In the genomic region with DNA sequence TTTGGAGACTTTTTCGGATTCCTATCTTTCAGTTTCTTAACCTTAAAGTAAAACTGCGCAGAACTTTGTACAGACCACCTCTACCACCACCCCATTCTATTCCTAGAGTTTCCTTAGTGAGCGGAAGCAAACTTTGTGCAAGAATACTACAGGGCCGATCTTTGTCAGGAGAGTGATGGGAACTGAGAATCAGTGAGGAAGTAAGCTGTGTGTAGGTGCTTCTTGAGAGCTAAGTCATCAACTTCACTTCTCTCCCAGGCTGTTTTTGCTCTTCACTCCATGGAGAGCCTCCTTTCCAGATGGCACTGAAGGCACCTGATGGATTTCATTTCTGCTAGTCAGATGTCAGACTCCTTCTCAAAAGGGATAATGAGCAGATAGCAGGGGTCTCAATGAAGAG, we compare ENCODE assay signal across 17 cellular contexts.
A peak's percentile ranks its signal among the peaks of the same experiment; 100 is the strongest.
DNase-seq lines count a peak whose midpoint lies in the region; ATAC-seq and TF ChIP-seq lines count a peak whose summit lies in the region.
"Had no signal": no experiment of that assay in that cellular context is flagged by ENCODE, and none has a peak within 500 bp of the region (broad histone marks: within the 10 kb centered on the region; RNA-seq: fewer than 3 reads in every experiment).

No MANE protein-coding gene starts in this region.

- no peak overlapping the region for H3K9ac ChIP-seq in Loucy (ENCODE audit: low read depth, low read length, poor library complexity, severe bottlenecking)
- H3K9ac ChIP-seq: GM23248 had no signal

- H3K27me3 ChIP-seq in Loucy (ENCODE audit: insufficient read depth, low read length, poor library complexity, severe bottlenecking) (no peaks in the 10 kb centered on the region), right atrium auricular region (no peaks in the 10 kb centered on the region)

- H3K9me2 ChIP-seq in Loucy (replicated peaks; ENCODE audit: low read depth, low read length), result no peaks in the 10 kb centered on the region

- no peaks in the 10 kb centered on the region for H3K79me2 ChIP-seq in Loucy (ENCODE audit: insufficient read depth, low read length)

- H3K27ac Mint-ChIP-seq in WTC11, result peak overlapping the region; percentile 54
- H3K27ac Mint-ChIP-seq in nephron, result peak overlapping the region in 2 of 3 experiments; percentile 27 to 28
- no peak overlapping the region for H3K27ac Mint-ChIP-seq in activated CD4-positive, alpha-beta T cell treated with anti-CD3 and anti-CD28 coated beads for 36 hours

- H2AFZ ChIP-seq in Loucy (ENCODE audit: low read length), result peak overlapping the region; percentile 57; the same call in 1 of the 2 replicates
- H2AFZ ChIP-seq: GM23248, PC-9 had no signal

- H3K27ac ChIP-seq in right atrium auricular region, result no peak overlapping the region
- H3K27ac ChIP-seq: GM23248, PC-9 had no signal

- H3K36me3 Mint-ChIP-seq in WTC11 (no peaks in the 10 kb centered on the region), nephron (ENCODE audit: low read depth) (no peaks in the 10 kb centered on the region)
- no peaks in the 10 kb centered on the region for H3K36me3 Mint-ChIP-seq in activated CD4-positive, alpha-beta T cell treated with anti-CD3 and anti-CD28 coated beads for 36 hours (ENCODE audit: low read depth)

- no peaks in the 10 kb centered on the region for H4K20me1 ChIP-seq in Loucy (ENCODE audit: insufficient read depth, low read length, poor library complexity, severe bottlenecking)

- DNase-seq in WTC11 (ENCODE audit: low spot score) (no peak), right atrium auricular region (ENCODE audit: low spot score) (no peak)
- no peak for DNase-seq in activated CD4-positive, alpha-beta T cell treated with anti-CD3 and anti-CD28 coated beads for 36 hours
- DNase-seq: C1 segment of cervical spinal cord, DND-41, GM23248, KBM-7, NCI-H1417 treated with DMSO at 0.1 percent for 48 hours, NCI-H1930, NCI-H446 treated with DMSO at 0.1 percent for 48 hours, NCI-H748 treated with DMSO at 0.1 percent for 48 hours, PC-9 had no signal

- TF ChIP-seq CTCF in Loucy (conservative IDR thresholded peaks at IDR 0.05; ENCODE audit: low read length) (no peak), WTC11 (IDR thresholded peaks at IDR 0.05) (no peak), nephron (IDR thresholded peaks at IDR 0.05; ENCODE audit: unreplicated experiment in 3 of 3) (no peak), right atrium auricular region (IDR thresholded peaks at IDR 0.05) (no peak)

- H3K9me3 ChIP-seq in Loucy (ENCODE audit: insufficient read depth, low read depth, low read length) (no peaks in the 10 kb centered on the region), right atrium auricular region (no peaks in the 10 kb centered on the region)

- peaks cover 25% of the 10 kb centered on the region for H3K4me1 Mint-ChIP-seq in WTC11
- peaks cover 51% of the 10 kb centered on the region for H3K4me1 Mint-ChIP-seq in nephron
- H3K4me1 Mint-ChIP-seq in activated CD4-positive, alpha-beta T cell treated with anti-CD3 and anti-CD28 coated beads for 36 hours, result no peaks in the 10 kb centered on the region

- no peak overlapping the region for H3K4me2 ChIP-seq in Loucy (ENCODE audit: low read depth, low read length, poor library complexity, severe bottlenecking)
- H3K4me2 ChIP-seq: PC-9 had no signal

- H3F3A ChIP-seq in Loucy (ENCODE audit: low read depth), result no peaks in the 10 kb centered on the region

- H3K4me1 ChIP-seq in Loucy (ENCODE audit: insufficient read depth, low read length, poor library complexity, severe bottlenecking), result no peaks in the 10 kb centered on the region
- no peaks in the 10 kb centered on the region for H3K4me1 ChIP-seq in right atrium auricular region

- CTCF ChIA-PET in WTC11 (lab: Charles Lee), result no interaction called here
- CTCF ChIA-PET in activated CD4-positive, alpha-beta T cell treated with anti-CD3 and anti-CD28 coated beads for 36 hours (lab: Charles Lee), result no interaction called here

- peaks cover 3% of the 10 kb centered on the region; the same call in 1 of the 2 replicates for H3K9me3 Mint-ChIP-seq in WTC11
- H3K9me3 Mint-ChIP-seq in nephron, result no peaks in the 10 kb centered on the region
- H3K9me3 Mint-ChIP-seq in activated CD4-positive, alpha-beta T cell treated with anti-CD3 and anti-CD28 coated beads for 36 hours (ENCODE audit: low read depth), result peaks cover 2% of the 10 kb centered on the region

- H3K27me3 Mint-ChIP-seq in WTC11 (ENCODE audit: low read depth) (no peaks in the 10 kb centered on the region), nephron (ENCODE audit: low read depth) (no peaks in the 10 kb centered on the region)
- H3K27me3 Mint-ChIP-seq in activated CD4-positive, alpha-beta T cell treated with anti-CD3 and anti-CD28 coated beads for 36 hours, result no peaks in the 10 kb centered on the region

- POLR2A ChIA-PET in WTC11 (lab: Charles Lee), result no interaction called here
- POLR2A ChIA-PET in activated CD4-positive, alpha-beta T cell treated with anti-CD3 and anti-CD28 coated beads for 36 hours (lab: Charles Lee), result no interaction called here

- no peak overlapping the region for H3K4me3 Mint-ChIP-seq in WTC11
- H3K4me3 Mint-ChIP-seq in nephron, result no peak overlapping the region
- H3K4me3 Mint-ChIP-seq in activated CD4-positive, alpha-beta T cell treated with anti-CD3 and anti-CD28 coated beads for 36 hours, result no peak overlapping the region

- intact Hi-C loops in activated CD4-positive, alpha-beta T cell treated with anti-CD3 and anti-CD28 coated beads for 36 hours (cut with DNase I, micrococcal nuclease), result no loop called here

- H3K36me3 ChIP-seq in Loucy (ENCODE audit: insufficient read depth, low read length), result no peaks in the 10 kb centered on the region
- H3K36me3 ChIP-seq in right atrium auricular region, result no peaks in the 10 kb centered on the region

- H3K4me3 ChIP-seq in Loucy (ENCODE audit: low read length, poor library complexity, severe bottlenecking) (no peak overlapping the region), right atrium auricular region (no peak overlapping the region)
- H3K4me3 ChIP-seq: GM23248, PC-9 had no signal

- ATAC-seq in GM18868 (IDR thresholded peaks at IDR 0.05; ENCODE audit: unreplicated experiment) (peak; percentile 64), WTC11 (peak; percentile 24), HG02970 (IDR thresholded peaks at IDR 0.05; ENCODE audit: low FRiP score, unreplicated experiment) (no peak)
- ATAC-seq in activated CD4-positive, alpha-beta T cell treated with anti-CD3 and anti-CD28 coated beads for 36 hours, result no peak
- ATAC-seq: HepG2 had no signal

TF ChIP-seq in WTC11, 78 proteins besides CTCF, POLR2A, EP300 and RAD21:
- TF ChIP-seq RORB (CRISPR knock-in tag; IDR thresholded peaks at IDR 0.05), result no peak
- no peak for TF ChIP-seq CREB1 (CRISPR knock-in tag; IDR thresholded peaks at IDR 0.05)
- TF ChIP-seq, protein P1, sequence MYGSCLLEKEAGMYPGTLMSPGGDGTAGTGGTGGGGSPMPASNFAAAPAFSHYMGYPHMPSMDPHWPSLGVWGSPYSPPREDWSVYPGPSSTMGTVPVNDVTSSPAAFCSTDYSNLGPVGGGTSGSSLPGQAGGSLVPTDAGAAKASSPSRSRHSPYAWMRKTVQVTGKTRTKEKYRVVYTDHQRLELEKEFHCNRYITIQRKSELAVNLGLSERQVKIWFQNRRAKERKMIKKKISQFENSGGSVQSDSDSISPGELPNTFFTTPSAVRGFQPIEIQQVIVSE (CRISPR knock-in tag; IDR thresholded peaks at IDR 0.05; ENCODE audit: borderline replicate concordance), result no peak
- no peak for TF ChIP-seq ZNF219 (CRISPR knock-in tag; IDR thresholded peaks at IDR 0.05; ENCODE audit: borderline replicate concordance)

Comparison
In these comparisons a context has a peak if more than half of its experiments do, and no peak if none do; other contexts are left out.
1. ATAC-seq: peak in GM18868 (single experiment) and WTC11 (single experiment); none in HG02970 (single experiment) and activated CD4-positive, alpha-beta T cell treated with anti-CD3 and anti-CD28 coated beads for 36 hours (single experiment).